ENCODE assay signal across 8 cellular contexts in the genomic region with DNA sequence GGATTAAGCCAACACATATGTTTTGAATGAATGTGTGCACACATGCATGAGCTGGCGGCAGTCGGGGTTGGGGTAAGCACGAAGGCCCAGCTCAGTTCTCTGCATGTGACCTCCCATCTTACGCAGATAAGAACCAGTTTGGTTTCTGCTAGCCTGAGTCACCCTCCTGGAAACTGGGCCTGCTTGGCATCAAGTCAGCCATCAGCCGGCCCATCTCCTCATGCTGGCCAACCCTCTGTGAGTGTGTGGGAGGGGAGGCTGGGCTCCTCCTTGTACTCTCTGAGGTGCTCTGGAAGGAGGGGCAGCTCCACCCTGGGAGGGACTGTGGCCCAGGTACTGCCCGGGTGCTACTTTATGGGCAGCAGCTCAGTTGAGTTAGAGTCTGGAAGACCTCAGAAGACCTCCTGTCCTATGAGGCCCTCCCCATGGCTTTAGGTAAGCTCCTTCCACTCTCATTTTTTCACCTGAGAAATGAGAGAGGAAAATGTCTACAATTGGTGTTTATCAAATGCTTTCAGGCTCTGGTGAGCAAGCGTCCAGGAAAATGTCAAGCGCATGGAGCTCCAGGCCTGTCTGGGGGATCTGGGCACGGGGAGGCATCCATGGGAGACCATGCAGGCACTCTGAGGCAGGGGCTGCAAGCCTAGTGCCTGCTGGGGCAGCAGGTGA. TPM values are rescaled to one million over a fixed set of nuclear protein-coding genes. Genes with fewer than 3 reads are reported as not detected.
DNase-seq lines count a peak whose midpoint lies in the region; ATAC-seq and TF ChIP-seq lines count a peak whose summit lies in the region.

No MANE protein-coding gene starts in this region.

- H3K9me3 ChIP-seq in left lung (no peaks in the 10 kb centered on the region), upper lobe of left lung (no peaks in the 10 kb centered on the region)

- no peaks in the 10 kb centered on the region for H3K27me3 ChIP-seq in left lung
- H3K27me3 ChIP-seq in upper lobe of left lung: no peaks in the 10 kb centered on the region

- peak; percentile 93 for ATAC-seq in left lung
- ATAC-seq in upper lobe of left lung (ENCODE audit: low FRiP score in 2 of 2): peak; percentile 63 to 85
- ATAC-seq in GM19452 (IDR thresholded peaks at IDR 0.05; ENCODE audit: unreplicated experiment): no peak

- WGBS in upper lobe of left lung, 2 donors: 76 to 88% methylated on average over 7 to 9 of the region's 9 CpGs

- H3K27ac Mint-ChIP-seq in activated naive CD4-positive, alpha-beta T cell treated with anti-CD3 and anti-CD28 coated beads for 36 hours: no peak overlapping the region

- no peaks in the 10 kb centered on the region for H3K36me3 ChIP-seq in left lung
- H3K36me3 ChIP-seq in upper lobe of left lung: no peaks in the 10 kb centered on the region

- H3K36me3 Mint-ChIP-seq in activated naive CD4-positive, alpha-beta T cell treated with anti-CD3 and anti-CD28 coated beads for 36 hours (ENCODE audit: low read depth): no peaks in the 10 kb centered on the region

- CTCF ChIA-PET in activated naive CD4-positive, alpha-beta T cell treated with anti-CD3 and anti-CD28 coated beads for 36 hours (lab: Charles Lee): interaction anchor here (0.6 to 1.5 kb wide), 4 partner anchors 12 to 176 kb away, joined by 3 to 5 read pairs (median 4); no protein-coding TSS in a partner anchor

- TF ChIP-seq POLR2A in upper lobe of left lung (IDR thresholded peaks at IDR 0.05): no peak

- no peaks in the 10 kb centered on the region for H3K27me3 Mint-ChIP-seq in activated naive CD4-positive, alpha-beta T cell treated with anti-CD3 and anti-CD28 coated beads for 36 hours (ENCODE audit: low read depth)

- no peak overlapping the region for H3K27ac ChIP-seq in left lung
- H3K27ac ChIP-seq in upper lobe of left lung: no peak overlapping the region

- peak; percentile 74 for DNase-seq in activated naive CD4-positive, alpha-beta T cell treated with anti-CD3 and anti-CD28 coated beads for 36 hours
- DNase-seq in activated naive CD4-positive, alpha-beta T cell treated with anti-CD3 and anti-CD28 coated beads, Interleukin-2, amount 50 U/mL, for 16 hours: no peak
- DNase-seq in astrocyte of the cerebellum (ENCODE audit: low read depth) (peak; percentile 86), left lung (peak; percentile 71 to 76), upper lobe of left lung (peak; percentile 27 to 69), DMS53 (lab: John Stamatoyannopoulos, UW) (no peak)
- no peak for DNase-seq in stimulated activated naive CD4-positive, alpha-beta T cell (lab: John Stamatoyannopoulos, UW)

- H3K4me1 ChIP-seq in left lung: peaks cover 0 to 23% of the 10 kb centered on the region in 2 donors
- peaks cover 0 to 8% (median 6%) of the 10 kb centered on the region in 4 donors for H3K4me1 ChIP-seq in upper lobe of left lung

- intact Hi-C loops in activated naive CD4-positive, alpha-beta T cell treated with anti-CD3 and anti-CD28 coated beads for 36 hours (cut with micrococcal nuclease): loop anchor here (2.0 to 5.0 kb wide), 3 partner anchors 19 to 41 kb away; no protein-coding TSS in a partner anchor
- intact Hi-C loops in left lung (cut with DNase I): no loop called here

- no peak for TF ChIP-seq CTCF in astrocyte of the cerebellum (IDR thresholded peaks at IDR 0.05; ENCODE audit: low read depth, low read length, missing control alignments)
- TF ChIP-seq CTCF in left lung (IDR thresholded peaks at IDR 0.05): no peak
- TF ChIP-seq CTCF in upper lobe of left lung (IDR thresholded peaks at IDR 0.05): no peak

- H3K9me3 Mint-ChIP-seq in activated naive CD4-positive, alpha-beta T cell treated with anti-CD3 and anti-CD28 coated beads for 36 hours: no peaks in the 10 kb centered on the region

- in situ Hi-C loops in astrocyte of the cerebellum (cut with HindIII; ENCODE audit: low sequenced_read_pairs): no loop called here

- H3K4me1 Mint-ChIP-seq in activated naive CD4-positive, alpha-beta T cell treated with anti-CD3 and anti-CD28 coated beads for 36 hours (ENCODE audit: low read depth): peaks cover 14% of the 10 kb centered on the region

- H3K4me3 ChIP-seq in astrocyte of the cerebellum (ENCODE audit: low read depth, low read length) (no peak overlapping the region), left lung (no peak overlapping the region), upper lobe of left lung (no peak overlapping the region)

- TF ChIP-seq EP300 in upper lobe of left lung (IDR thresholded peaks at IDR 0.05): no peak

- H3K4me3 Mint-ChIP-seq in activated naive CD4-positive, alpha-beta T cell treated with anti-CD3 and anti-CD28 coated beads for 36 hours: no peak overlapping the region

RNA-seq across cellular contexts. Expression of a gene that starts 9.7 kb away (rescaled TPM):
- 1 to 10 TPM in 1 of 2 experiments, under 1 TPM in 1; 0.77 to 1.2 TPM for total RNA-seq in activated naive CD4-positive, alpha-beta T cell treated with anti-CD3 and anti-CD28 coated beads for 36 hours
- total RNA-seq in left lung (10 to 100 TPM; 28.6 to 67.1 TPM), upper lobe of left lung (10 to 100 TPM in 3 of 6 donors, 1 to 10 TPM in 3; 2.0 to 40.6 (median 7.9) TPM)

RNA-seq across cellular contexts. Expression of a gene that starts 50.0 kb away (rescaled TPM):
- total RNA-seq in activated naive CD4-positive, alpha-beta T cell treated with anti-CD3 and anti-CD28 coated beads for 36 hours: not detected
- not detected for total RNA-seq in left lung
- not detected for total RNA-seq in upper lobe of left lung

RNA-seq across cellular contexts. Expression of a gene that starts 56.0 kb away (rescaled TPM):
- 10 to 100 TPM; 85.9 to 87.4 TPM for total RNA-seq in activated naive CD4-positive, alpha-beta T cell treated with anti-CD3 and anti-CD28 coated beads for 36 hours
- total RNA-seq in left lung (10 to 100 TPM; 29.8 to 50.2 TPM), upper lobe of left lung (100 to 1,000 TPM in 1 of 6 donors, 10 to 100 TPM in 5; 44.0 to 101 (median 60.4) TPM)

RNA-seq across cellular contexts. Expression of a gene that starts 58.7 kb away (rescaled TPM):
- not detected for total RNA-seq in activated naive CD4-positive, alpha-beta T cell treated with anti-CD3 and anti-CD28 coated beads for 36 hours
- not detected for total RNA-seq in left lung
- total RNA-seq in upper lobe of left lung: not detected

Comparison
In these comparisons a context has a peak if more than half of its experiments do, and no peak if none do; other contexts are left out.
1. DNase-seq: peak in activated naive CD4-positive, alpha-beta T cell treated with anti-CD3 and anti-CD28 coated beads for 36 hours (single experiment), astrocyte of the cerebellum (single experiment), left lung (2 of 2) and upper lobe of left lung (2 of 2); none in activated naive CD4-positive, alpha-beta T cell treated with anti-CD3 and anti-CD28 coated beads, Interleukin-2, amount 50 U/mL, for 16 hours (single experiment), DMS53 (single experiment) and stimulated activated naive CD4-positive, alpha-beta T cell (0 of 6).